In genomic region chr20:61979090-61979489, GRCh38 we compare ENCODE assay signal across 20 cellular contexts.
DNase-seq lines count a peak whose midpoint lies in the region; ATAC-seq and TF ChIP-seq lines count a peak whose summit lies in the region.
"Had no signal": no experiment of that assay in that cellular context is flagged by ENCODE, and none has a peak within 500 bp of the region (broad histone marks: within the 10 kb centered on the region; RNA-seq: fewer than 3 reads in every experiment).

No MANE protein-coding gene starts in this region.

- peak; percentile 44 for DNase-seq in activated effector memory CD4-positive, alpha-beta T cell treated with anti-CD3 and anti-CD28 coated beads, Interleukin-2, amount 50 U/mL, for 16 hours
- no peak for DNase-seq in activated effector memory CD4-positive, alpha-beta T cell treated with Interleukin-2 at 50 U/mL for 16 hours
- DNase-seq in chondrocyte (ENCODE audit: low spot score) (peak; percentile 59), osteoblast (ENCODE audit: insufficient read length, low spot score, missing footprints) (peak; percentile 68), spleen (peak; percentile 31), dorsolateral prefrontal cortex (no peak), NCI-H526 treated with DMSO at 0.1 percent for 48 hours (lab: John Stamatoyannopoulos, UW) (no peak)
- DNase-seq: Caco-2; CD4-positive, CD25-positive, alpha-beta regulatory T cell; CD8-positive, alpha-beta T cell; DMS153; DND-41; GM23248; H7; HCEC 1CT had no signal

- H3K9me3 Mint-ChIP-seq in chondrocyte (ENCODE audit: low read depth): no peaks in the 10 kb centered on the region

- 91 to 97% (median 97%) methylated on average over 8 to 12 of the region's 12 CpGs for WGBS in spleen, 5 donors

- no peaks in the 10 kb centered on the region for H3K9me3 ChIP-seq in osteoblast (ENCODE audit: low read depth, low read length)
- H3K9me3 ChIP-seq in spleen: no peaks in the 10 kb centered on the region
- H3K9me3 ChIP-seq: Caco-2 had no signal

- H3K4me3 ChIP-seq in osteoblast (ENCODE audit: insufficient read depth, low read length) (no peak overlapping the region), spleen (no peak overlapping the region), dorsolateral prefrontal cortex (no peak overlapping the region)
- H3K4me3 ChIP-seq: BLaER1, GM23248 had no signal

- H3K27ac ChIP-seq in osteoblast (ENCODE audit: low read depth, low read length): no peak overlapping the region
- H3K27ac ChIP-seq in spleen: no peak overlapping the region
- no peak overlapping the region for H3K27ac ChIP-seq in dorsolateral prefrontal cortex
- H3K27ac ChIP-seq: 22Rv1, BLaER1, C4-2B, GM23248 had no signal

- no peaks in the 10 kb centered on the region for H3K27me3 ChIP-seq in osteoblast (ENCODE audit: insufficient read depth, low read length)
- no peaks in the 10 kb centered on the region for H3K27me3 ChIP-seq in spleen (replicated peaks in 1 of 7)
- H3K27me3 ChIP-seq in dorsolateral prefrontal cortex: no peaks in the 10 kb centered on the region
- H3K27me3 ChIP-seq: BLaER1 had no signal

- H3K27ac Mint-ChIP-seq in chondrocyte (ENCODE audit: unreplicated experiment): no peak overlapping the region
- H3K27ac Mint-ChIP-seq: B cell; CD4-positive, CD25-positive, alpha-beta regulatory T cell; CD8-positive, alpha-beta T cell had no signal

- TF ChIP-seq POLR2A in spleen (IDR thresholded peaks at IDR 0.05): no peak

- H3K4me1 ChIP-seq in osteoblast (ENCODE audit: insufficient read depth, low read length) (no peaks in the 10 kb centered on the region), spleen (peaks cover 0 to 15% (median 10%) of the 10 kb centered on the region in 6 donors)
- H3K4me1 ChIP-seq: BLaER1, Caco-2 had no signal

- H3K79me2 ChIP-seq in osteoblast (ENCODE audit: insufficient read depth, low read length): no peaks in the 10 kb centered on the region

- ATAC-seq in GM18498 (IDR thresholded peaks at IDR 0.05; ENCODE audit: unreplicated experiment): no peak
- ATAC-seq: CD8-positive, alpha-beta T cell had no signal

- H3K4me1 Mint-ChIP-seq in chondrocyte (ENCODE audit: low read depth): no peaks in the 10 kb centered on the region

- peaks cover 6% of the 10 kb centered on the region for H4K20me1 ChIP-seq in osteoblast (ENCODE audit: insufficient read depth, low read length)

- intact Hi-C loops in spleen (cut with DNase I; ENCODE audit: low total_unique reads) (no loop called here), dorsolateral prefrontal cortex (cut with DNase I) (no loop called here)

- H3K4me3 Mint-ChIP-seq in chondrocyte (ENCODE audit: unreplicated experiment): no peak overlapping the region
- H3K4me3 Mint-ChIP-seq: B cell; CD8-positive, alpha-beta T cell had no signal

- TF ChIP-seq CTCF in chondrocyte (IDR thresholded peaks at IDR 0.05) (no peak), osteoblast (IDR thresholded peaks at IDR 0.05; ENCODE audit: extremely low read depth, low read depth, low read length) (no peak), spleen (IDR thresholded peaks at IDR 0.05 in 8 of 11, conservative IDR thresholded peaks at IDR 0.05 in 3 of 11) (no peak), dorsolateral prefrontal cortex (IDR thresholded peaks at IDR 0.05 in 54 of 56, conservative IDR thresholded peaks at IDR 0.05 in 2 of 56; ENCODE audit: low read depth in 1 of 56, partially characterized antibody in 56 of 56) (no peak)

- peaks cover 6% of the 10 kb centered on the region for H3K36me3 ChIP-seq in osteoblast (ENCODE audit: insufficient read depth, low read length)
- peaks cover 0 to 79% (median 24%) of the 10 kb centered on the region in 6 donors for H3K36me3 ChIP-seq in spleen

- no peak overlapping the region for H3K4me2 ChIP-seq in osteoblast (ENCODE audit: insufficient read depth, low read length)
- H3K4me2 ChIP-seq: BLaER1 had no signal

- peaks cover 3% of the 10 kb centered on the region for H3K36me3 Mint-ChIP-seq in chondrocyte (ENCODE audit: low read depth)

- H2AFZ ChIP-seq in osteoblast (ENCODE audit: low read length): no peak overlapping the region
- H2AFZ ChIP-seq: GM23248 had no signal

- no peaks in the 10 kb centered on the region for H3K27me3 Mint-ChIP-seq in chondrocyte (ENCODE audit: low read depth)
- H3K27me3 Mint-ChIP-seq: B cell; CD4-positive, CD25-positive, alpha-beta regulatory T cell had no signal

Comparison
In these comparisons a context has a peak if more than half of its experiments do, and no peak if none do; other contexts are left out.
1. DNase-seq: peak in activated effector memory CD4-positive, alpha-beta T cell treated with anti-CD3 and anti-CD28 coated beads, Interleukin-2, amount 50 U/mL, for 16 hours (single experiment), chondrocyte (single experiment), osteoblast (single experiment) and spleen (single experiment); none in activated effector memory CD4-positive, alpha-beta T cell treated with Interleukin-2 at 50 U/mL for 16 hours (single experiment), dorsolateral prefrontal cortex (0 of 10) and NCI-H526 treated with DMSO at 0.1 percent for 48 hours (single experiment).